In the genomic region with DNA sequence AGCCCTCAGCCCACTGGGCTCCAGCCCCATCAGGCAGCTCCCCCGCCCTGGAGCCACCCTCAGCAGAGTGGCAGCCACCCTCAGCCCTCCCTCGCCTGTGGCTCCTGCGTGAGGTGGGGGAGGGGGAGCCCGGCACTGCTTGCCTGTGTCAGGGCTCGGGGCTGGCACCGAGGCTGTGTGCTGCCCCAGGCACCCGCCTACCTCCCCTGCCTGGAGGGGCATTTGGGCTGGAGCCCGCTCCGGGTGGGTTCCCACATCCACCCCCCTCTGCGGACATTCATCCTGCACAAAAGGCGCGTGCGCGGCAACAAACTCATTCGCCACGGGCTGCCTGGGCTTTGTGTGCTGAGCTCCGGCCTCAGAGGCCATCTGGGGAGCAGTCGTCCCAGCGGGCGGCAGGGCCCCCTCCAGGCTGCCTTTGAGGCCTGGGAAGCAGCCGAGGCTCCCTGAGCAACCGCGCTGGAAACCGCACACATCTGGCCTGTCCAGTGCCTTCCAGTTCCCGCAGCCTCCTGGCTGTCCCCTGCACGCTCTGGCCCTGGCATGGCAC, we compare ENCODE assay signal across 2 cellular contexts.
TF ChIP-seq lines count a peak whose summit lies in the region.

No MANE protein-coding gene starts in this region.

TF ChIP-seq in Ishikawa, 13 proteins besides CTCF, POLR2A, EP300 and RAD21:
- TF ChIP-seq ZBTB7A (IDR thresholded peaks at IDR 0.05; ENCODE audit: low read depth) (0 out of 2 replicates have a peak, but pooled peaks have one; percentile 11), YY1 (IDR thresholded peaks at IDR 0.05; ENCODE audit: low read depth) (no peak), CREB1 (IDR thresholded peaks at IDR 0.05; ENCODE audit: low read depth) (no peak)

TF ChIP-seq in K562, 482 proteins besides CTCF, POLR2A, EP300 and RAD21:
- TF ChIP-seq VEZF1 (CRISPR knock-in tag; IDR thresholded peaks at IDR 0.05) (peak; percentile 27; the same call in 1 of the 2 replicates), RBBP5 (IDR thresholded peaks at IDR 0.05; ENCODE audit: borderline replicate concordance, insufficient read depth, low read length, poor library complexity, severe bottlenecking) (peak; percentile 11), C11orf30 (IDR thresholded peaks at IDR 0.05; ENCODE audit: low read depth) (no peak), ZNF57 (CRISPR knock-in tag; IDR thresholded peaks at IDR 0.05) (no peak), GABPB1 (CRISPR knock-in tag; IDR thresholded peaks at IDR 0.05) (peak; percentile 20; the same call in 1 of the 2 replicates), NRF1 (conservative IDR thresholded peaks at IDR 0.05 in 1 of 2, IDR thresholded peaks at IDR 0.05 in 1 of 2) (peak; percentile 10 to 51; a peak in 3 of 4 replicates), SMARCA5 (IDR thresholded peaks at IDR 0.05) (no peak), YY1 (IDR thresholded peaks at IDR 0.05; ENCODE audit: borderline replicate concordance in 1 of 3, control insufficient read depth in 1 of 3, extremely low read depth in 1 of 3, insufficient read depth in 3 of 3, insufficient read length in 1 of 3, insufficient replicate concordance in 2 of 3, low read depth in 1 of 3, low read length in 2 of 3) (peak in 1 of 3 experiments; percentile 5), FOXP4 (CRISPR knock-in tag; IDR thresholded peaks at IDR 0.05; ENCODE audit: borderline replicate concordance) (peak; percentile 72; the same call in 1 of the 2 replicates), SRF (CRISPR knock-in tag; IDR thresholded peaks at IDR 0.05) (no peak), CBX3 (IDR thresholded peaks at IDR 0.05; ENCODE audit: borderline replicate concordance in 1 of 2, low read length in 2 of 2) (0 out of 3 replicates have a peak, but pooled peaks of 1 of the 2 experiments have one; percentile 13), FIP1L1 (IDR thresholded peaks at IDR 0.05; ENCODE audit: low read depth, low read length, poor library complexity, severe bottlenecking) (peak; percentile 68), HMGN3 (IDR thresholded peaks at IDR 0.05; ENCODE audit: borderline replicate concordance, extremely low read depth, insufficient read length, low read depth, low read length) (peak; percentile 7), ZBTB1 (CRISPR knock-in tag; IDR thresholded peaks at IDR 0.05; ENCODE audit: borderline replicate concordance, low read depth) (peak; percentile 90), SAP30 (IDR thresholded peaks at IDR 0.05; ENCODE audit: borderline replicate concordance, insufficient read depth, low read depth, low read length, poor library complexity, severe bottlenecking) (peak; percentile 47), HBP1 (CRISPR knock-in tag; IDR thresholded peaks at IDR 0.05) (no peak)
- TF ChIP-seq, protein P1, sequence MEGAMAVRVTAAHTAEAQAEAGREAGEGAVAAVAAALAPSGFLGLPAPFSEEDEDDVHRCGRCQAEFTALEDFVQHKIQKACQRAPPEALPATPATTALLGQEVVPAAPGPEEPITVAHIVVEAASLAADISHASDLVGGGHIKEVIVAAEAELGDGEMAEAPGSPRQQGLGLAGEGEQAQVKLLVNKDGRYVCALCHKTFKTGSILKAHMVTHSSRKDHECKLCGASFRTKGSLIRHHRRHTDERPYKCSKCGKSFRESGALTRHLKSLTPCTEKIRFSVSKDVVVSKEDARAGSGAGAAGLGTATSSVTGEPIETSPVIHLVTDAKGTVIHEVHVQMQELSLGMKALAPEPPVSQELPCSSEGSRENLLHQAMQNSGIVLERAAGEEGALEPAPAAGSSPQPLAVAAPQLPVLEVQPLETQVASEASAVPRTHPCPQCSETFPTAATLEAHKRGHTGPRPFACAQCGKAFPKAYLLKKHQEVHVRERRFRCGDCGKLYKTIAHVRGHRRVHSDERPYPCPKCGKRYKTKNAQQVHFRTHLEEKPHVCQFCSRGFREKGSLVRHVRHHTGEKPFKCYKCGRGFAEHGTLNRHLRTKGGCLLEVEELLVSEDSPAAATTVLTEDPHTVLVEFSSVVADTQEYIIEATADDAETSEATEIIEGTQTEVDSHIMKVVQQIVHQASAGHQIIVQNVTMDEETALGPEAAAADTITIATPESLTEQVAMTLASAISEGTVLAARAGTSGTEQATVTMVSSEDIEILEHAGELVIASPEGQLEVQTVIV (CRISPR knock-in tag; IDR thresholded peaks at IDR 0.05; ENCODE audit: borderline replicate concordance), result no peak
- TF ChIP-seq, protein P2, sequence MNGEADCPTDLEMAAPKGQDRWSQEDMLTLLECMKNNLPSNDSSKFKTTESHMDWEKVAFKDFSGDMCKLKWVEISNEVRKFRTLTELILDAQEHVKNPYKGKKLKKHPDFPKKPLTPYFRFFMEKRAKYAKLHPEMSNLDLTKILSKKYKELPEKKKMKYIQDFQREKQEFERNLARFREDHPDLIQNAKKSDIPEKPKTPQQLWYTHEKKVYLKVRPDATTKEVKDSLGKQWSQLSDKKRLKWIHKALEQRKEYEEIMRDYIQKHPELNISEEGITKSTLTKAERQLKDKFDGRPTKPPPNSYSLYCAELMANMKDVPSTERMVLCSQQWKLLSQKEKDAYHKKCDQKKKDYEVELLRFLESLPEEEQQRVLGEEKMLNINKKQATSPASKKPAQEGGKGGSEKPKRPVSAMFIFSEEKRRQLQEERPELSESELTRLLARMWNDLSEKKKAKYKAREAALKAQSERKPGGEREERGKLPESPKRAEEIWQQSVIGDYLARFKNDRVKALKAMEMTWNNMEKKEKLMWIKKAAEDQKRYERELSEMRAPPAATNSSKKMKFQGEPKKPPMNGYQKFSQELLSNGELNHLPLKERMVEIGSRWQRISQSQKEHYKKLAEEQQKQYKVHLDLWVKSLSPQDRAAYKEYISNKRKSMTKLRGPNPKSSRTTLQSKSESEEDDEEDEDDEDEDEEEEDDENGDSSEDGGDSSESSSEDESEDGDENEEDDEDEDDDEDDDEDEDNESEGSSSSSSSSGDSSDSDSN (IDR thresholded peaks at IDR 0.05; ENCODE audit: borderline replicate concordance in 1 of 2, low read depth in 2 of 2, low read length in 2 of 2), result 0 out of 4 replicates have a peak, but pooled peaks of 1 of the 2 experiments have one; percentile 21
- TF ChIP-seq, protein P3, sequence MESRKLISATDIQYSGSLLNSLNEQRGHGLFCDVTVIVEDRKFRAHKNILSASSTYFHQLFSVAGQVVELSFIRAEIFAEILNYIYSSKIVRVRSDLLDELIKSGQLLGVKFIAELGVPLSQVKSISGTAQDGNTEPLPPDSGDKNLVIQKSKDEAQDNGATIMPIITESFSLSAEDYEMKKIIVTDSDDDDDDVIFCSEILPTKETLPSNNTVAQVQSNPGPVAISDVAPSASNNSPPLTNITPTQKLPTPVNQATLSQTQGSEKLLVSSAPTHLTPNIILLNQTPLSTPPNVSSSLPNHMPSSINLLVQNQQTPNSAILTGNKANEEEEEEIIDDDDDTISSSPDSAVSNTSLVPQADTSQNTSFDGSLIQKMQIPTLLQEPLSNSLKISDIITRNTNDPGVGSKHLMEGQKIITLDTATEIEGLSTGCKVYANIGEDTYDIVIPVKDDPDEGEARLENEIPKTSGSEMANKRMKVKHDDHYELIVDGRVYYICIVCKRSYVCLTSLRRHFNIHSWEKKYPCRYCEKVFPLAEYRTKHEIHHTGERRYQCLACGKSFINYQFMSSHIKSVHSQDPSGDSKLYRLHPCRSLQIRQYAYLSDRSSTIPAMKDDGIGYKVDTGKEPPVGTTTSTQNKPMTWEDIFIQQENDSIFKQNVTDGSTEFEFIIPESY (CRISPR knock-in tag; IDR thresholded peaks at IDR 0.05), result peak; percentile 84
